In the genomic region with DNA sequence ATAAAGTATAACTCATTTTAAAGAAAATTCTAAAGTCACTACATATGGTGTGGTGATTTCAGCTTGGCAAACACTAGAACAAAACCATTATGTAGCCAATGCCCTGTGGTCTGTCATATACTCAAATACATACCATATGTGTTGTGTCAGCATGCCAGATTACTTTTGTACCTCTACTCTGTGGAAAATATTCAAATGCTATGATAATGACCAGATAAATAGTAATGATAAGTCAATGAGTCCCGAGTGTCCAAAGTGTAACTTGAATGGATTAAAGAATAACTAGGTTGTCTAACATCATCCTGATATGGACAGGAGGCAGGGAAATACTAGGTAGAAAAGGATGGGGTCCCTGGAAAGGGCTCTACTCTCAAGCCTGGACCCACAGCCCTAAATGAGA, we compare ENCODE assay signal across 2 cellular contexts.
A peak's percentile ranks its signal among the peaks of the same experiment; 100 is the strongest.
TF ChIP-seq lines count a peak whose summit lies in the region.

No MANE protein-coding gene starts in this region.

TF ChIP-seq in SK-N-SH, 30 proteins besides CTCF, POLR2A, EP300 and RAD21 (continued from another document):
- TF ChIP-seq, protein P1, sequence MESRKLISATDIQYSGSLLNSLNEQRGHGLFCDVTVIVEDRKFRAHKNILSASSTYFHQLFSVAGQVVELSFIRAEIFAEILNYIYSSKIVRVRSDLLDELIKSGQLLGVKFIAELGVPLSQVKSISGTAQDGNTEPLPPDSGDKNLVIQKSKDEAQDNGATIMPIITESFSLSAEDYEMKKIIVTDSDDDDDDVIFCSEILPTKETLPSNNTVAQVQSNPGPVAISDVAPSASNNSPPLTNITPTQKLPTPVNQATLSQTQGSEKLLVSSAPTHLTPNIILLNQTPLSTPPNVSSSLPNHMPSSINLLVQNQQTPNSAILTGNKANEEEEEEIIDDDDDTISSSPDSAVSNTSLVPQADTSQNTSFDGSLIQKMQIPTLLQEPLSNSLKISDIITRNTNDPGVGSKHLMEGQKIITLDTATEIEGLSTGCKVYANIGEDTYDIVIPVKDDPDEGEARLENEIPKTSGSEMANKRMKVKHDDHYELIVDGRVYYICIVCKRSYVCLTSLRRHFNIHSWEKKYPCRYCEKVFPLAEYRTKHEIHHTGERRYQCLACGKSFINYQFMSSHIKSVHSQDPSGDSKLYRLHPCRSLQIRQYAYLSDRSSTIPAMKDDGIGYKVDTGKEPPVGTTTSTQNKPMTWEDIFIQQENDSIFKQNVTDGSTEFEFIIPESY (IDR thresholded peaks at IDR 0.05; ENCODE audit: borderline replicate concordance, low read depth) = no peak
- TF ChIP-seq SMC3 (IDR thresholded peaks at IDR 0.05; ENCODE audit: low read depth, low read length) (0 out of 2 replicates have a peak, but pooled peaks have one; percentile 2), RFX5 (IDR thresholded peaks at IDR 0.05; ENCODE audit: low read length) (no peak), JUND (IDR thresholded peaks at IDR 0.05) (no peak)

TF ChIP-seq in SK-N-SH treated with all-trans-retinoic acid at 6 μM for 48 hours, 23 proteins besides CTCF, POLR2A, EP300 and RAD21 (continued from another document):
- TF ChIP-seq, protein P2, sequence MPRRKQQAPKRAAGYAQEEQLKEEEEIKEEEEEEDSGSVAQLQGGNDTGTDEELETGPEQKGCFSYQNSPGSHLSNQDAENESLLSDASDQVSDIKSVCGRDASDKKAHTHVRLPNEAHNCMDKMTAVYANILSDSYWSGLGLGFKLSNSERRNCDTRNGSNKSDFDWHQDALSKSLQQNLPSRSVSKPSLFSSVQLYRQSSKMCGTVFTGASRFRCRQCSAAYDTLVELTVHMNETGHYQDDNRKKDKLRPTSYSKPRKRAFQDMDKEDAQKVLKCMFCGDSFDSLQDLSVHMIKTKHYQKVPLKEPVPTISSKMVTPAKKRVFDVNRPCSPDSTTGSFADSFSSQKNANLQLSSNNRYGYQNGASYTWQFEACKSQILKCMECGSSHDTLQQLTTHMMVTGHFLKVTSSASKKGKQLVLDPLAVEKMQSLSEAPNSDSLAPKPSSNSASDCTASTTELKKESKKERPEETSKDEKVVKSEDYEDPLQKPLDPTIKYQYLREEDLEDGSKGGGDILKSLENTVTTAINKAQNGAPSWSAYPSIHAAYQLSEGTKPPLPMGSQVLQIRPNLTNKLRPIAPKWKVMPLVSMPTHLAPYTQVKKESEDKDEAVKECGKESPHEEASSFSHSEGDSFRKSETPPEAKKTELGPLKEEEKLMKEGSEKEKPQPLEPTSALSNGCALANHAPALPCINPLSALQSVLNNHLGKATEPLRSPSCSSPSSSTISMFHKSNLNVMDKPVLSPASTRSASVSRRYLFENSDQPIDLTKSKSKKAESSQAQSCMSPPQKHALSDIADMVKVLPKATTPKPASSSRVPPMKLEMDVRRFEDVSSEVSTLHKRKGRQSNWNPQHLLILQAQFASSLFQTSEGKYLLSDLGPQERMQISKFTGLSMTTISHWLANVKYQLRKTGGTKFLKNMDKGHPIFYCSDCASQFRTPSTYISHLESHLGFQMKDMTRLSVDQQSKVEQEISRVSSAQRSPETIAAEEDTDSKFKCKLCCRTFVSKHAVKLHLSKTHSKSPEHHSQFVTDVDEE (CRISPR knock-in tag; IDR thresholded peaks at IDR 0.05) = no peak
- TF ChIP-seq GLIS3 (CRISPR knock-in tag; IDR thresholded peaks at IDR 0.05) = no peak
- TF ChIP-seq, protein P3, sequence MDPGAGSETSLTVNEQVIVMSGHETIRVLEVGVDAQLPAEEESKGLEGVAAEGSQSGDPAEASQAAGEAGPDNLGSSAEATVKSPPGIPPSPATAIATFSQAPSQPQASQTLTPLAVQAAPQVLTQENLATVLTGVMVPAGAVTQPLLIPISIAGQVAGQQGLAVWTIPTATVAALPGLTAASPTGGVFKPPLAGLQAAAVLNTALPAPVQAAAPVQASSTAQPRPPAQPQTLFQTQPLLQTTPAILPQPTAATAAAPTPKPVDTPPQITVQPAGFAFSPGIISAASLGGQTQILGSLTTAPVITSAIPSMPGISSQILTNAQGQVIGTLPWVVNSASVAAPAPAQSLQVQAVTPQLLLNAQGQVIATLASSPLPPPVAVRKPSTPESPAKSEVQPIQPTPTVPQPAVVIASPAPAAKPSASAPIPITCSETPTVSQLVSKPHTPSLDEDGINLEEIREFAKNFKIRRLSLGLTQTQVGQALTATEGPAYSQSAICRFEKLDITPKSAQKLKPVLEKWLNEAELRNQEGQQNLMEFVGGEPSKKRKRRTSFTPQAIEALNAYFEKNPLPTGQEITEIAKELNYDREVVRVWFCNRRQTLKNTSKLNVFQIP (CRISPR knock-in tag; IDR thresholded peaks at IDR 0.05; ENCODE audit: borderline replicate concordance, low read depth) = no peak
- no peak for TF ChIP-seq BACH2 (CRISPR knock-in tag; IDR thresholded peaks at IDR 0.05; ENCODE audit: borderline replicate concordance)
- no peak for TF ChIP-seq PPARA (CRISPR knock-in tag; IDR thresholded peaks at IDR 0.05; ENCODE audit: borderline replicate concordance)
- no peak for TF ChIP-seq TCF4 (CRISPR knock-in tag; IDR thresholded peaks at IDR 0.05; ENCODE audit: borderline replicate concordance)
- no peak for TF ChIP-seq ISL1 (CRISPR knock-in tag; IDR thresholded peaks at IDR 0.05)
- no peak for TF ChIP-seq ARNTL (CRISPR knock-in tag; IDR thresholded peaks at IDR 0.05; ENCODE audit: borderline replicate concordance, low read depth)
- TF ChIP-seq, protein P4, sequence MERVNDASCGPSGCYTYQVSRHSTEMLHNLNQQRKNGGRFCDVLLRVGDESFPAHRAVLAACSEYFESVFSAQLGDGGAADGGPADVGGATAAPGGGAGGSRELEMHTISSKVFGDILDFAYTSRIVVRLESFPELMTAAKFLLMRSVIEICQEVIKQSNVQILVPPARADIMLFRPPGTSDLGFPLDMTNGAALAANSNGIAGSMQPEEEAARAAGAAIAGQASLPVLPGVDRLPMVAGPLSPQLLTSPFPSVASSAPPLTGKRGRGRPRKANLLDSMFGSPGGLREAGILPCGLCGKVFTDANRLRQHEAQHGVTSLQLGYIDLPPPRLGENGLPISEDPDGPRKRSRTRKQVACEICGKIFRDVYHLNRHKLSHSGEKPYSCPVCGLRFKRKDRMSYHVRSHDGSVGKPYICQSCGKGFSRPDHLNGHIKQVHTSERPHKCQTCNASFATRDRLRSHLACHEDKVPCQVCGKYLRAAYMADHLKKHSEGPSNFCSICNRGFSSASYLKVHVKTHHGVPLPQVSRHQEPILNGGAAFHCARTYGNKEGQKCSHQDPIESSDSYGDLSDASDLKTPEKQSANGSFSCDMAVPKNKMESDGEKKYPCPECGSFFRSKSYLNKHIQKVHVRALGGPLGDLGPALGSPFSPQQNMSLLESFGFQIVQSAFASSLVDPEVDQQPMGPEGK (CRISPR knock-in tag; IDR thresholded peaks at IDR 0.05; ENCODE audit: borderline replicate concordance) = no peak
- TF ChIP-seq ZFP3 (CRISPR knock-in tag; IDR thresholded peaks at IDR 0.05) = no peak
